ENCODE assay signal across 8 cellular contexts in genomic region chr1:156193488-156194299, GRCh38. TPM values are rescaled to one million over a fixed set of nuclear protein-coding genes. Genes with fewer than 3 reads are reported as not detected.
DNase-seq lines count a peak whose midpoint lies in the region; ATAC-seq and TF ChIP-seq lines count a peak whose summit lies in the region.

SLC25A44 (plus strand) TSS chr1:156194104; CDS start chr1:156199848, 5,744 bp downstream.

- H3K36me3 Mint-ChIP-seq in activated T-cell treated with anti-CD3 and anti-CD28 coated beads, Interleukin-2, amount 50 U/mL, for 24 hours (ENCODE audit: low read depth), result peaks cover 64% of the 10 kb centered on the region

- no peak within 1 kb of the TSS for H3K4me3 Mint-ChIP-seq in activated T-cell treated with anti-CD3 and anti-CD28 coated beads, Interleukin-2, amount 50 U/mL, for 24 hours

- no peaks in the 10 kb centered on the region for H3K27me3 Mint-ChIP-seq in activated T-cell treated with anti-CD3 and anti-CD28 coated beads, Interleukin-2, amount 50 U/mL, for 24 hours

- H3K27ac Mint-ChIP-seq in activated T-cell treated with anti-CD3 and anti-CD28 coated beads, Interleukin-2, amount 50 U/mL, for 24 hours, result peak within 1 kb of the TSS; percentile 99

- DNase-seq in DMS79 (lab: John Stamatoyannopoulos, UW) (peak; percentile 99), KBM-7 (peak; percentile 100), epithelial cell of proximal tubule (ENCODE audit: low read depth) (peak; percentile 98), mucosa of gallbladder (ENCODE audit: low spot score) (peak; percentile 98)
- DNase-seq in activated T-cell treated with anti-CD3 and anti-CD28 coated beads, Interleukin-2, amount 50 U/mL, for 24 hours, result peak; percentile 95
- peak; percentile 90 to 93 for DNase-seq in stimulated activated CD8-positive, alpha-beta memory T cell treated with anti-CD3 and anti-CD28 coated beads, Interleukin-4, amount 100 ng/mL, for 4 hours (ENCODE audit: low read depth in 2 of 2, low spot score in 1 of 2)

- peaks cover 65% of the 10 kb centered on the region for H3K4me1 Mint-ChIP-seq in activated T-cell treated with anti-CD3 and anti-CD28 coated beads, Interleukin-2, amount 50 U/mL, for 24 hours (ENCODE audit: low read depth)

- in situ Hi-C loops in KBM-7 (cut with MboI; ENCODE audit: low pct_unique_long_range_greater_than_20kb, low sequenced_read_pairs), result no loop called here

- TF ChIP-seq CTCF in epithelial cell of proximal tubule (conservative IDR thresholded peaks at IDR 0.05; ENCODE audit: low read depth, low read length), result peak; percentile 48

- H3K9me3 Mint-ChIP-seq in activated T-cell treated with anti-CD3 and anti-CD28 coated beads, Interleukin-2, amount 50 U/mL, for 24 hours, result no peaks in the 10 kb centered on the region

- peak; percentile 80 for ATAC-seq in GM21717 (IDR thresholded peaks at IDR 0.05; ENCODE audit: unreplicated experiment)

- peak within 1 kb of the TSS; percentile 99 for H3K4me3 ChIP-seq in epithelial cell of proximal tubule (ENCODE audit: low read depth, low read length)

TF ChIP-seq in PFSK-1, 5 proteins besides CTCF, POLR2A, EP300 and RAD21:
- peak; percentile 78; the same call in 1 of the 2 replicates for TF ChIP-seq TAF1 (IDR thresholded peaks at IDR 0.05; ENCODE audit: borderline replicate concordance, insufficient read depth, low read length)
- peak; percentile 29; the same call in 1 of the 2 replicates for TF ChIP-seq SIN3A (IDR thresholded peaks at IDR 0.05; ENCODE audit: borderline replicate concordance, insufficient read depth, low read length)
- TF ChIP-seq FOXP2 (optimal IDR thresholded peaks at IDR 0.05; ENCODE audit: borderline replicate concordance, extremely low read depth, extremely low read length, insufficient read depth), result no peak
- peak; percentile 81 for TF ChIP-seq POLR2AphosphoS5 (IDR thresholded peaks at IDR 0.05; ENCODE audit: low read depth, low read length)
- TF ChIP-seq, protein P1, sequence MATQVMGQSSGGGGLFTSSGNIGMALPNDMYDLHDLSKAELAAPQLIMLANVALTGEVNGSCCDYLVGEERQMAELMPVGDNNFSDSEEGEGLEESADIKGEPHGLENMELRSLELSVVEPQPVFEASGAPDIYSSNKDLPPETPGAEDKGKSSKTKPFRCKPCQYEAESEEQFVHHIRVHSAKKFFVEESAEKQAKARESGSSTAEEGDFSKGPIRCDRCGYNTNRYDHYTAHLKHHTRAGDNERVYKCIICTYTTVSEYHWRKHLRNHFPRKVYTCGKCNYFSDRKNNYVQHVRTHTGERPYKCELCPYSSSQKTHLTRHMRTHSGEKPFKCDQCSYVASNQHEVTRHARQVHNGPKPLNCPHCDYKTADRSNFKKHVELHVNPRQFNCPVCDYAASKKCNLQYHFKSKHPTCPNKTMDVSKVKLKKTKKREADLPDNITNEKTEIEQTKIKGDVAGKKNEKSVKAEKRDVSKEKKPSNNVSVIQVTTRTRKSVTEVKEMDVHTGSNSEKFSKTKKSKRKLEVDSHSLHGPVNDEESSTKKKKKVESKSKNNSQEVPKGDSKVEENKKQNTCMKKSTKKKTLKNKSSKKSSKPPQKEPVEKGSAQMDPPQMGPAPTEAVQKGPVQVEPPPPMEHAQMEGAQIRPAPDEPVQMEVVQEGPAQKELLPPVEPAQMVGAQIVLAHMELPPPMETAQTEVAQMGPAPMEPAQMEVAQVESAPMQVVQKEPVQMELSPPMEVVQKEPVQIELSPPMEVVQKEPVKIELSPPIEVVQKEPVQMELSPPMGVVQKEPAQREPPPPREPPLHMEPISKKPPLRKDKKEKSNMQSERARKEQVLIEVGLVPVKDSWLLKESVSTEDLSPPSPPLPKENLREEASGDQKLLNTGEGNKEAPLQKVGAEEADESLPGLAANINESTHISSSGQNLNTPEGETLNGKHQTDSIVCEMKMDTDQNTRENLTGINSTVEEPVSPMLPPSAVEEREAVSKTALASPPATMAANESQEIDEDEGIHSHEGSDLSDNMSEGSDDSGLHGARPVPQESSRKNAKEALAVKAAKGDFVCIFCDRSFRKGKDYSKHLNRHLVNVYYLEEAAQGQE (IDR thresholded peaks at IDR 0.05; ENCODE audit: insufficient read depth in 1 of 2, low read depth in 2 of 2, low read length in 2 of 2), result no peak; a peak in 1 of 4 replicates

RNA-seq across cellular contexts. Expression of gene SLC25A44, which starts in this region (rescaled TPM):
- 10.6 TPM for polyA plus RNA-seq in PFSK-1 (2012; ENCODE audit: insufficient read length, low read depth)
- 7.4 and 16.6 TPM in 2 replicates for total RNA-seq in epithelial cell of proximal tubule
- total RNA-seq in mucosa of gallbladder, result 25.0 TPM

Comparison
In these comparisons a context has a peak if more than half of its experiments do, and no peak if none do; other contexts are left out.
1. Peak in every context shown above with its lines: DNase-seq, ATAC-seq and H3K4me3 ChIP-seq.